In the genomic region with DNA sequence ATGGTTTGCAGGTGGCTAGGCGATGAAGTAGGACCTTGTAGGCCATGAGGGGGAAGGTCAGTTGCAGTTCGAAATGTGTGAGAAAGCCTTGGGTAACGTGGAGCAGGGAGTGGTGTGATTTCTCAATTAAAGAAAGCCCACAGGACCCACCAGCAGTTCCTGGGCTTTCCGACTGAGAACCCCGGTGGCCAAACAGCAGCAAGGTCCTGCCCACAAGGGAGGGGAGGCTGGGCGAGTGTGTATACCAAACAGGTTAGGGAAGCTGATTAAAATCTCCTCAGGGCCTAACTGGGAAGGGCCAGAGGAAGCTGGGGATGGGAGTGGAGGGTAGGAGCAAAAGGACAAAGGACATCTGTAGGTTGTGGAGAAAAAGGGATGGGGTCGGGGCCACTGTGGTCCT, we compare ENCODE assay signal across 11 cellular contexts. TPM values are rescaled to one million over a fixed set of nuclear protein-coding genes. Genes with fewer than 3 reads are reported as not detected.
DNase-seq lines count a peak whose midpoint lies in the region; TF ChIP-seq lines count a peak whose summit lies in the region.
"Had no signal": no experiment of that assay in that cellular context is flagged by ENCODE, and none has a peak within 500 bp of the region (broad histone marks: within the 10 kb centered on the region; RNA-seq: fewer than 3 reads in every experiment).

No MANE protein-coding gene starts in this region.

- WGBS in tibial nerve, 2 donors = 57 to 61% methylated on average over 7 of the region's 7 CpGs

- intact Hi-C loops in colonic mucosa (cut with DNase I) = no loop called here

- no peaks in the 10 kb centered on the region for H3K36me3 ChIP-seq in colonic mucosa
- peaks cover 40% of the 10 kb centered on the region for H3K36me3 ChIP-seq in neutrophil
- peaks cover 0 to 40% (median 0%) of the 10 kb centered on the region in 3 donors for H3K36me3 ChIP-seq in tibial nerve

- DNase-seq in SKM-1 treated with dmso at 0.1 percent for 144 hours (lab: John Stamatoyannopoulos, UW; ENCODE audit: unreplicated experiment) = peak; percentile 36
- DNase-seq in SKM-1 (lab: John Stamatoyannopoulos, UW; ENCODE audit: unreplicated experiment) = no peak
- peak; percentile 31 for DNase-seq in LNCaP clone FGC (ENCODE audit: low read depth)
- DNase-seq in colonic mucosa = no peak
- DNase-seq in NCI-H1048 (lab: John Stamatoyannopoulos, UW) = no peak
- DNase-seq in effector CD8-positive, alpha-beta T cell (lab: John Stamatoyannopoulos, UW) = no peak
- DNase-seq in tibial nerve (ENCODE audit: low spot score in 2 of 2) = no peak
- DNase-seq: activated naive CD4-positive, alpha-beta T cell treated with anti-CD3 and anti-CD28 coated beads for 36 hours; foreskin melanocyte had no signal

- no peak for TF ChIP-seq POLR2A in tibial nerve (IDR thresholded peaks at IDR 0.05)

- H3K4me3 ChIP-seq in LNCaP clone FGC (ENCODE audit: low read depth, low read length) (peak overlapping the region; percentile 21; the same call in 1 of the 2 replicates), colonic mucosa (no peak overlapping the region), neutrophil (ENCODE audit: low read depth in 1 of 2, low read length in 1 of 2) (peak overlapping the region; percentile 34 to 72), tibial nerve (no peak overlapping the region)
- H3K4me3 ChIP-seq: suprapubic skin had no signal

- H3K4me1 ChIP-seq in colonic mucosa = no peaks in the 10 kb centered on the region
- H3K4me1 ChIP-seq in neutrophil (ENCODE audit: control insufficient read depth in 1 of 2, insufficient read depth in 1 of 2, low read depth in 1 of 2, low read length in 1 of 2) = peaks cover 32 to 47% of the 10 kb centered on the region in 2 experiments
- H3K4me1 ChIP-seq in tibial nerve = peaks cover 0 to 23% (median 0%) of the 10 kb centered on the region in 4 donors

- no peak for TF ChIP-seq EP300 in tibial nerve (IDR thresholded peaks at IDR 0.05)

- TF ChIP-seq CTCF in LNCaP clone FGC (IDR thresholded peaks at IDR 0.05; ENCODE audit: control insufficient read depth, extremely low read depth, insufficient read depth) (no peak), colonic mucosa (IDR thresholded peaks at IDR 0.05) (no peak), neutrophil (IDR thresholded peaks at IDR 0.05) (no peak), tibial nerve (IDR thresholded peaks at IDR 0.05) (no peak)

- no peaks in the 10 kb centered on the region for H3K27me3 ChIP-seq in colonic mucosa
- H3K27me3 ChIP-seq in neutrophil = no peaks in the 10 kb centered on the region
- no peaks in the 10 kb centered on the region for H3K27me3 ChIP-seq in tibial nerve
- H3K27me3 ChIP-seq: suprapubic skin had no signal

- H3K9me3 ChIP-seq in colonic mucosa = no peaks in the 10 kb centered on the region
- no peaks in the 10 kb centered on the region for H3K9me3 ChIP-seq in neutrophil
- no peaks in the 10 kb centered on the region for H3K9me3 ChIP-seq in tibial nerve
- H3K9me3 ChIP-seq: suprapubic skin had no signal

- H3K27ac ChIP-seq in colonic mucosa (peak overlapping the region; percentile 27), neutrophil (peak overlapping the region; percentile 87), tibial nerve (peak overlapping the region in 2 of 4 donors; percentile 59)
- H3K27ac ChIP-seq: suprapubic skin had no signal

- no peak overlapping the region for H3K9ac ChIP-seq in colonic mucosa (ENCODE audit: low read depth in 2 of 2, low read length in 2 of 2)

RNA-seq across cellular contexts. Expression of gene ATP6AP1, which starts 2.4 kb away (rescaled TPM):
- total RNA-seq in colonic mucosa = 10 to 100 TPM; 86.3 to 96.9 TPM
- total RNA-seq in tibial nerve = 10 to 100 TPM; 42.9 to 59.7 (median 50.4) TPM

RNA-seq across cellular contexts. Expression of gene GDI1, which starts 6.0 kb away (rescaled TPM):
- total RNA-seq in colonic mucosa = 10 to 100 TPM; 63.0 to 83.0 TPM
- total RNA-seq in tibial nerve = 100 to 1,000 TPM; 114 to 179 (median 152) TPM

RNA-seq across cellular contexts. Expression of gene FAM50A, which starts 13.0 kb away (rescaled TPM):
- 10 to 100 TPM; 41.9 to 60.1 TPM for total RNA-seq in colonic mucosa
- 10 to 100 TPM; 47.5 to 90.6 (median 63.0) TPM for total RNA-seq in tibial nerve

RNA-seq across cellular contexts. Expression of gene TAFAZZIN, which starts 19.6 kb away (rescaled TPM):
- total RNA-seq in colonic mucosa = 10 to 100 TPM; 33.2 to 54.5 TPM
- total RNA-seq in tibial nerve = 100 to 1,000 TPM in 2 of 4 donors, 10 to 100 TPM in 2; 78.9 to 138 (median 97.7) TPM

RNA-seq across cellular contexts. Expression of gene DNASE1L1, which starts 21.9 kb away (rescaled TPM):
- total RNA-seq in colonic mucosa = 10 to 100 TPM; 19.1 to 29.2 TPM
- 10 to 100 TPM; 21.4 to 36.0 (median 28.6) TPM for total RNA-seq in tibial nerve

Comparison
In these comparisons a context has a peak if more than half of its experiments do, and no peak if none do; other contexts are left out.
1. DNase-seq: peak in SKM-1 treated with dmso at 0.1 percent for 144 hours (single experiment) and LNCaP clone FGC (single experiment); none in SKM-1 (single experiment), colonic mucosa (single experiment), NCI-H1048 (single experiment), effector CD8-positive, alpha-beta T cell (single experiment) and tibial nerve (0 of 2).
2. H3K4me3 ChIP-seq: peak in LNCaP clone FGC (single experiment) and neutrophil (2 of 2); none in colonic mucosa (single experiment) and tibial nerve (0 of 4).